1 cellular context compared by ENCODE assay signal in genomic region chr1:1197551-1198422, GRCh38.
TF ChIP-seq lines count a peak whose summit lies in the region.

No MANE protein-coding gene starts in this region.

TF ChIP-seq in HepG2, 621 proteins besides CTCF, POLR2A, EP300 and RAD21:
- TF ChIP-seq GLI4 (CRISPR knock-in tag; IDR thresholded peaks at IDR 0.05; ENCODE audit: borderline replicate concordance) (no peak), ZBTB4 (CRISPR knock-in tag; IDR thresholded peaks at IDR 0.05; ENCODE audit: borderline replicate concordance) (no peak), FOSL2 (CRISPR knock-in tag; IDR thresholded peaks at IDR 0.05) (no peak), ZNF678 (CRISPR knock-in tag; IDR thresholded peaks at IDR 0.05) (no peak)
